Comparison of ENCODE assay signal across 1 cellular context in genomic region chr19:1392939-1393530, GRCh38.
TF ChIP-seq lines count a peak whose summit lies in the region.

No MANE protein-coding gene starts in this region.

TF ChIP-seq in HepG2, 621 proteins besides CTCF, POLR2A, EP300 and RAD21:
- 0 out of 2 replicates have a peak, but pooled peaks have one; percentile 17 for TF ChIP-seq POLR2G (IDR thresholded peaks at IDR 0.05; ENCODE audit: low read depth, low read length)
- no peak for TF ChIP-seq ZNF251 (CRISPR knock-in tag; IDR thresholded peaks at IDR 0.05)
- no peak for TF ChIP-seq GATA4 (IDR thresholded peaks at IDR 0.05; ENCODE audit: borderline replicate concordance, low read depth)
- peak; percentile 24 for TF ChIP-seq AGO2 (optimal IDR thresholded peaks at IDR 0.05; ENCODE audit: low read depth, low read length)
- TF ChIP-seq ZNF574 (CRISPR knock-in tag; IDR thresholded peaks at IDR 0.05), result no peak
- no peak for TF ChIP-seq BCL3 (CRISPR knock-in tag; IDR thresholded peaks at IDR 0.05)
- no peak for TF ChIP-seq ZBTB26 (CRISPR knock-in tag; IDR thresholded peaks at IDR 0.05; ENCODE audit: borderline replicate concordance)
- TF ChIP-seq RBFOX2 (IDR thresholded peaks at IDR 0.05; ENCODE audit: low read depth, low read length), result peak; percentile 56; the same call in 1 of the 2 replicates
